In the genomic region with DNA sequence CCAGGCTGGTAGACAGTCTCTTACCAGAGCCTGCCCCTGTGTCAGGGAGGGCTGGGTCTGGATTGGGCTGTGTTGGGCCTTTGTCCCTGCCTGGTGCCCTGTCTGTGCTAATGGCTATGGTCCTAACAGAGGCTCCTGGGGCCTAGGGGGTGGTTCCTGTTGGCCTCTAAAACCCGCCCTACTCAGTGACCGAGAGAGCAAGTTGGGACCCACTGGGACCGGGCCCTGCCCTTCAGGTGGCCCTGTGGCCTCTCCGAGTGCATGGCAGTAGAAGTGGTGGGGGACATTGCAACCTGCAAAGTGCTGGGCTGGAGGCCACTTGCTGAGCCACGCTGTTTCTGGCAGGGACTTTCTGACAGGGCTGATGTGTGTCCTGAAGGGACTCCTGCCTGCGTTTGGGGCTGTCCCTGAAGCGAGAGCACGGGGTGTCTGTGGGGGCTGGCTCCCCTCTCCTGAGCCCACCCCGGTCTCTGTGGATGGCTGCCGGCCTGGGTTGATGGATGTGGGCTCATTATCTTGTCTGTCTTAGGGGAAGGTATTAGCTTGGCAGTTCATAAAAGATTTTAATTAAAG, we compare ENCODE assay signal across 21 cellular contexts.
"Had no signal": no experiment of that assay in that cellular context is flagged by ENCODE, and none has a peak within 500 bp of the region (broad histone marks: within the 10 kb centered on the region; RNA-seq: fewer than 3 reads in every experiment).

No MANE protein-coding gene starts in this region.

- H3K36me3 ChIP-seq: cardiac muscle cell had no signal

- H3K27me3 Mint-ChIP-seq: T-helper 17 cell had no signal

- H3K27ac ChIP-seq: cardiac muscle cell, lower lobe of right lung, stomach, suprapubic skin, tibial nerve had no signal

- FAIRE-seq: endometrium, kidney, small intestine, urothelium cell line had no signal

- H3K27me3 ChIP-seq: cardiac muscle cell, suprapubic skin had no signal

- H3K4me3 Mint-ChIP-seq: activated CD4-positive, alpha-beta memory T cell treated with anti-CD3 and anti-CD28 coated beads for 36 hours; activated naive CD4-positive, alpha-beta T cell treated with anti-CD3 and anti-CD28 coated beads for 36 hours; activated naive CD8-positive, alpha-beta T cell treated with anti-CD3 and anti-CD28 coated beads, Interleukin-2, amount 50 U/mL, for 24 hours had no signal

- ATAC-seq: activated naive CD8-positive, alpha-beta T cell treated with anti-CD3 and anti-CD28 coated beads, Interleukin-2, amount 50 U/mL, for 24 hours; lower lobe of right lung; sciatic nerve; stimulated activated effector memory CD8-positive, alpha-beta T cell treated with anti-CD3 and anti-CD28 coated beads, Interleukin-12 subunit alpha, Interleukin-12 subunit beta, amount 100 ng/mL, for 72 hours; T-helper 17 cell had no signal

- H3K27ac Mint-ChIP-seq: activated CD4-positive, alpha-beta memory T cell treated with anti-CD3 and anti-CD28 coated beads for 36 hours; activated naive CD4-positive, alpha-beta T cell treated with anti-CD3 and anti-CD28 coated beads for 36 hours; activated naive CD8-positive, alpha-beta T cell treated with anti-CD3 and anti-CD28 coated beads, Interleukin-2, amount 50 U/mL, for 24 hours; nephron progenitor cell; stimulated activated effector memory CD8-positive, alpha-beta T cell treated with anti-CD3 and anti-CD28 coated beads, Interleukin-12 subunit alpha, Interleukin-12 subunit beta, amount 100 ng/mL, for 72 hours; T-helper 17 cell had no signal

- H3K4me3 ChIP-seq: cardiac muscle cell, lower lobe of right lung, stomach, suprapubic skin, tibial nerve had no signal

- H3K9me3 Mint-ChIP-seq: activated CD4-positive, alpha-beta memory T cell treated with anti-CD3 and anti-CD28 coated beads for 36 hours; activated naive CD4-positive, alpha-beta T cell treated with anti-CD3 and anti-CD28 coated beads for 36 hours; activated naive CD8-positive, alpha-beta T cell treated with anti-CD3 and anti-CD28 coated beads, Interleukin-2, amount 50 U/mL, for 24 hours; nephron progenitor cell; stimulated activated effector memory CD8-positive, alpha-beta T cell treated with anti-CD3 and anti-CD28 coated beads, Interleukin-12 subunit alpha, Interleukin-12 subunit beta, amount 100 ng/mL, for 72 hours had no signal

- H3K9me3 ChIP-seq: lower lobe of right lung, stomach, suprapubic skin, tibial nerve had no signal

- DNase-seq: activated CD4-positive, alpha-beta memory T cell treated with anti-CD3 and anti-CD28 coated beads for 36 hours; activated CD4-positive, alpha-beta T cell treated with anti-CD3 and anti-CD28 coated beads for 48 hours; activated effector memory CD4-positive, alpha-beta T cell treated with Interleukin-2 at 50 U/mL for 16 hours; activated naive CD4-positive, alpha-beta T cell treated with anti-CD3 and anti-CD28 coated beads for 36 hours; activated naive CD8-positive, alpha-beta T cell treated with anti-CD3 and anti-CD28 coated beads, Interleukin-2, amount 50 U/mL, for 24 hours; activated T-cell treated with anti-CD3 and anti-CD28 coated beads, Interleukin-2, amount 50 U/mL, for 48 hours; kidney; lower lobe of right lung; nephron progenitor cell; nucleus accumbens; small intestine; stimulated activated CD4-positive, alpha-beta T cell treated with anti-CD3 and anti-CD28 coated beads, Interleukin-2, amount 100 ng/mL, for 24 hours; stomach; T-helper 17 cell had no signal
